In the genomic region with DNA sequence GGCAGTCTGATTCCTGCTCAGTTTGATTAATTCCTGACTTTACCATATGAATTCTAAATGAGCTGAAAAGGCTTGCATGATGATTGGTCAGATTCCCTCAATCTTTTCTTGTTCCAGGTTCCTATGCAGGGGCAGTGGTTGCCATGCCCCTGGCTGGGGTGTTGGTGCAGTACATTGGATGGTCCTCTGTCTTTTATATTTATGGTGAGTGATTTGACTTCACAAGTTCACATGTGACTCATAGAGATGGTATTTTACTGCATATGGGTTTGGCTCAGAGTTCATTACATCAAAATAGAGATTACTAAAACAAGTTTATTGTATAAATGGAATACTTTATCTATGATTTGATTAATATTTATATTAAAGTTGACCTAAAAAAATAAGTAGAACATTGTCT, we compare ENCODE assay signal across 1 cellular context.
TF ChIP-seq lines count a peak whose summit lies in the region.

No MANE protein-coding gene starts in this region.

TF ChIP-seq in WTC11, 78 proteins besides CTCF, POLR2A, EP300 and RAD21 (continued from another document):
- TF ChIP-seq ZNF532 (CRISPR knock-in tag; IDR thresholded peaks at IDR 0.05; ENCODE audit: borderline replicate concordance) (no peak), ESRRA (CRISPR knock-in tag; IDR thresholded peaks at IDR 0.05; ENCODE audit: borderline replicate concordance) (no peak), HMGA2 (CRISPR knock-in tag; IDR thresholded peaks at IDR 0.05) (no peak), JUN (CRISPR knock-in tag; IDR thresholded peaks at IDR 0.05) (no peak), MYBL2 (CRISPR knock-in tag; IDR thresholded peaks at IDR 0.05) (no peak), MXD4 (CRISPR knock-in tag; IDR thresholded peaks at IDR 0.05; ENCODE audit: borderline replicate concordance) (no peak), GTF2I (CRISPR knock-in tag; conservative IDR thresholded peaks at IDR 0.05) (no peak), TEAD4 (CRISPR knock-in tag; IDR thresholded peaks at IDR 0.05) (no peak), KAT7 (CRISPR knock-in tag; IDR thresholded peaks at IDR 0.05; ENCODE audit: borderline replicate concordance) (no peak), USF2 (CRISPR knock-in tag; IDR thresholded peaks at IDR 0.05) (no peak)
- TF ChIP-seq, protein P1, sequence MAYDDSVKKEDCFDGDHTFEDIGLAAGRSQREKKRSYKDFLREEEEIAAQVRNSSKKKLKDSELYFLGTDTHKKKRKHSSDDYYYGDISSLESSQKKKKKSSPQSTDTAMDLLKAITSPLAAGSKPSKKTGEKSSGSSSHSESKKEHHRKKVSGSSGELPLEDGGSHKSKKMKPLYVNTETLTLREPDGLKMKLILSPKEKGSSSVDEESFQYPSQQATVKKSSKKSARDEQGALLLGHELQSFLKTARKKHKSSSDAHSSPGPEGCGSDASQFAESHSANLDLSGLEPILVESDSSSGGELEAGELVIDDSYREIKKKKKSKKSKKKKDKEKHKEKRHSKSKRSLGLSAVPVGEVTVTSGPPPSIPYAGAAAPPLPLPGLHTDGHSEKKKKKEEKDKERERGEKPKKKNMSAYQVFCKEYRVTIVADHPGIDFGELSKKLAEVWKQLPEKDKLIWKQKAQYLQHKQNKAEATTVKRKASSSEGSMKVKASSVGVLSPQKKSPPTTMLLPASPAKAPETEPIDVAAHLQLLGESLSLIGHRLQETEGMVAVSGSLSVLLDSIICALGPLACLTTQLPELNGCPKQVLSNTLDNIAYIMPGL (CRISPR knock-in tag; IDR thresholded peaks at IDR 0.05) = no peak
